In genomic region chr4:517061-517805, GRCh38 we compare ENCODE assay signal across 23 cellular contexts. TPM values are rescaled to one million over a fixed set of nuclear protein-coding genes. Genes with fewer than 3 reads are reported as not detected.
DNase-seq lines count a peak whose midpoint lies in the region; ATAC-seq, FAIRE-seq and TF ChIP-seq lines count a peak whose summit lies in the region.
"Had no signal": no experiment of that assay in that cellular context is flagged by ENCODE, and none has a peak within 500 bp of the region (broad histone marks: within the 10 kb centered on the region; RNA-seq: fewer than 3 reads in every experiment).

No MANE protein-coding gene starts in this region.

- H3K79me2 ChIP-seq in HepG2 (ENCODE audit: insufficient read depth, low read length) = no peaks in the 10 kb centered on the region

- CTCF ChIA-PET in HepG2 (lab: Yijun Ruan, JAX; ENCODE audit: low intra/inter-chr PET ratio, low total read pairs) = no interaction called here

- H3K36me3 Mint-ChIP-seq in T-helper 17 cell (ENCODE audit: low read depth) = peaks cover 12% of the 10 kb centered on the region
- peaks cover 64% of the 10 kb centered on the region for H3K36me3 Mint-ChIP-seq in endothelial cell (ENCODE audit: low read depth, unreplicated experiment)

- H3K27me3 Mint-ChIP-seq in T-helper 17 cell (no peaks in the 10 kb centered on the region), endothelial cell (ENCODE audit: unreplicated experiment) (peaks cover 2% of the 10 kb centered on the region)
- H3K27me3 Mint-ChIP-seq: CD4-positive, CD25-positive, alpha-beta regulatory T cell had no signal

- in situ Hi-C loops in HepG2 (cut with HindIII; ENCODE audit: extremely low pct_ligation_motif_present, low pct_unique_long_range_greater_than_20kb) = no loop called here

- H3K4me1 ChIP-seq in HepG2 (ENCODE audit: insufficient read depth, low read length) (no peaks in the 10 kb centered on the region), right lobe of liver (no peaks in the 10 kb centered on the region), gastroesophageal sphincter (no peaks in the 10 kb centered on the region)
- H3K4me1 ChIP-seq: Caco-2, Peyer's patch, SJSA1 had no signal

- no TSS peak for BruUV-seq in HepG2 (replicated peaks; lab: Mats Ljungman, UMichigan)

- H3K27me3 ChIP-seq in HepG2 (ENCODE audit: control insufficient read depth in 1 of 2, insufficient read depth in 2 of 2, low read length in 2 of 2) (no peaks in the 10 kb centered on the region), right lobe of liver (no peaks in the 10 kb centered on the region), gastroesophageal sphincter (no peaks in the 10 kb centered on the region)
- H3K27me3 ChIP-seq: Peyer's patch, SJSA1 had no signal

- no peak for TF ChIP-seq CTCF in HepG2 (CRISPR knock-in tag; IDR thresholded peaks at IDR 0.05)
- no peak for TF ChIP-seq CTCF in right lobe of liver (IDR thresholded peaks at IDR 0.05)
- TF ChIP-seq CTCF in endothelial cell (IDR thresholded peaks at IDR 0.05; ENCODE audit: unreplicated experiment) = no peak
- TF ChIP-seq CTCF in gastroesophageal sphincter (IDR thresholded peaks at IDR 0.05) = no peak

- H3K4me3 ChIP-seq in HepG2 (replicated peaks in 1 of 3; ENCODE audit: insufficient read depth in 1 of 3, low read depth in 2 of 3, low read length in 3 of 3) (no peak overlapping the region), right lobe of liver (no peak overlapping the region), gastroesophageal sphincter (no peak overlapping the region)
- H3K4me3 ChIP-seq: Peyer's patch, SJSA1 had no signal

- H3K36me3 ChIP-seq in HepG2 (replicated peaks in 1 of 2; ENCODE audit: control insufficient read depth in 1 of 2, insufficient read depth in 2 of 2, low read length in 2 of 2) = peaks cover 19 to 62% of the 10 kb centered on the region in 2 experiments; a peak in 4 of 5 replicates
- H3K36me3 ChIP-seq in right lobe of liver = peaks cover 0 to 41% (median 10%) of the 10 kb centered on the region in 4 donors
- H3K36me3 ChIP-seq in gastroesophageal sphincter = peaks cover 0 to 94% of the 10 kb centered on the region in 2 donors

- 97% methylated on average over 15 of the region's 15 CpGs for WGBS in HepG2 (ENCODE audit: low lambda C conversion rate)
- 89% methylated on average over 11 of the region's 15 CpGs for WGBS in right lobe of liver (ENCODE audit: insufficient coverage, low coverage, low lambda C conversion rate, missing lambda C conversion rate)
- 94 to 95% methylated on average over 10 to 12 of the region's 15 CpGs for whole genome bisulfite sequencing in gastroesophageal sphincter (ENCODE audit: low coverage in 1 of 2), 2 donors

- no peak overlapping the region for H3K27ac ChIP-seq in HepG2 (ENCODE audit: extremely low read length, insufficient read depth, low read length)
- no peak overlapping the region for H3K27ac ChIP-seq in right lobe of liver
- H3K27ac ChIP-seq in gastroesophageal sphincter = no peak overlapping the region
- H3K27ac ChIP-seq: Peyer's patch, SJSA1 had no signal

- H3K9ac ChIP-seq in HepG2 (ENCODE audit: insufficient read depth, low read depth, low read length) = no peak overlapping the region

- FAIRE-seq in HepG2 (lab: Jason Lieb, UNC) = no peak

- H3K4me1 Mint-ChIP-seq in T-helper 17 cell = peaks cover 7% of the 10 kb centered on the region
- peaks cover 3% of the 10 kb centered on the region for H3K4me1 Mint-ChIP-seq in endothelial cell (ENCODE audit: unreplicated experiment)
- H3K4me1 Mint-ChIP-seq: H9 had no signal

- TF ChIP-seq RAD21 in HepG2 (CRISPR knock-in tag; IDR thresholded peaks at IDR 0.05) = no peak

- H3K27ac Mint-ChIP-seq in T-helper 17 cell (no peak overlapping the region), endothelial cell (ENCODE audit: unreplicated experiment) (no peak overlapping the region)
- H3K27ac Mint-ChIP-seq: CD4-positive, CD25-positive, alpha-beta regulatory T cell; HFFc6 had no signal

- no peak for TF ChIP-seq EP300 in HepG2 (IDR thresholded peaks at IDR 0.05; ENCODE audit: low read depth in 2 of 2, low read length in 2 of 2)
- TF ChIP-seq EP300 in HepG2 (CRISPR knock-in tag; IDR thresholded peaks at IDR 0.05; ENCODE audit: borderline replicate concordance) = no peak
- TF ChIP-seq EP300 in gastroesophageal sphincter (IDR thresholded peaks at IDR 0.05) = no peak

- no peaks in the 10 kb centered on the region for H4K20me1 ChIP-seq in HepG2 (ENCODE audit: insufficient read depth, low read length)

- H3K9me3 ChIP-seq in HepG2 (ENCODE audit: low read length) (no peaks in the 10 kb centered on the region), right lobe of liver (no peaks in the 10 kb centered on the region), T-helper 17 cell (ENCODE audit: control insufficient read depth, low read length, poor library complexity, severe bottlenecking) (no peaks in the 10 kb centered on the region), gastroesophageal sphincter (no peaks in the 10 kb centered on the region)
- H3K9me3 ChIP-seq: Caco-2, Peyer's patch, SJSA1 had no signal

- H3K4me2 ChIP-seq in HepG2 (ENCODE audit: low read depth, low read length) = no peak overlapping the region

- H2AFZ ChIP-seq in HepG2 (ENCODE audit: low read length) = no peak overlapping the region

- intact Hi-C loops in HepG2 (cut with micrococcal nuclease; ENCODE audit: unreplicated experiment) = no loop called here
- intact Hi-C loops in right lobe of liver (cut with DNase I) = no loop called here

- TF ChIP-seq POLR2A in HepG2 (IDR thresholded peaks at IDR 0.05; ENCODE audit: insufficient read depth in 1 of 2, low read depth in 2 of 2, low read length in 2 of 2) (no peak), right lobe of liver (IDR thresholded peaks at IDR 0.05) (no peak), gastroesophageal sphincter (IDR thresholded peaks at IDR 0.05) (no peak)

- ATAC-seq in HepG2 (no peak), right lobe of liver (no peak), T-helper 17 cell (no peak), gastroesophageal sphincter (no peak)

- H3K9me3 Mint-ChIP-seq in endothelial cell (ENCODE audit: unreplicated experiment) = no peaks in the 10 kb centered on the region
- H3K9me3 Mint-ChIP-seq: H9, HFFc6 had no signal

- H3K4me3 Mint-ChIP-seq in T-helper 17 cell (peak overlapping the region; percentile 10), endothelial cell (ENCODE audit: unreplicated experiment) (peak overlapping the region; percentile 53)
- H3K4me3 Mint-ChIP-seq: CD4-positive, CD25-positive, alpha-beta regulatory T cell; H9; HFFc6 had no signal

- POLR2A ChIA-PET in HepG2 (lab: Yijun Ruan, JAX) = no interaction called here

- DNase-seq in HepG2 (ENCODE audit: low spot score) (no peak), right lobe of liver (no peak), T-helper 17 cell (no peak), endothelial cell (ENCODE audit: low spot score) (no peak), NCI-H2107 treated with DMSO at 0.1 percent for 48 hours (lab: John Stamatoyannopoulos, UW; ENCODE audit: unreplicated experiment) (no peak)
- DNase-seq in activated effector memory CD4-positive, alpha-beta T cell treated with anti-CD3 and anti-CD28 coated beads, Interleukin-2, amount 50 U/mL, for 16 hours = no peak
- DNase-seq: Caco-2; CD4-positive, CD25-positive, alpha-beta regulatory T cell; DMS 273 treated with DMSO at 0.1 percent for 48 hours; DMS79 treated with DMSO at 0.1 percent for 48 hours; H9; HFFc6; KG1; NCI-H1105; NCI-H2029 treated with DMSO at 0.1 percent for 48 hours; NCI-H2171; NCI-H345; NCI-H524 treated with DMSO at 0.1 percent for 48 hours; NCI-H82; Peyer's patch had no signal

RNA-seq across cellular contexts. Expression of gene PIGG, which starts 18.2 kb away (rescaled TPM):
- total RNA-seq in HepG2 (2016; rRNA removed; fragmentation: Illumina TruSeq; extraction: Trizol) (15.2 and 34.4 TPM in 2 replicates), right lobe of liver (10 to 100 TPM; 16.4 to 23.1 (median 19.9) TPM), T-helper 17 cell (10 to 100 TPM; 68.1 to 69.8 TPM), endothelial cell (ENCODE audit: unreplicated experiment) (74.0 TPM), gastroesophageal sphincter (10 to 100 TPM; 19.6 to 77.0 (median 42.9) TPM)
- 7.6 and 8.9 TPM in 2 replicates for total RNA-seq in HepG2 (2016; cell fraction: cytosol; rRNA removed; fragmentation: Illumina TruSeq; extraction: Trizol; ENCODE audit: low read depth)
- 13.6 and 34.0 TPM in 2 replicates for total RNA-seq in HepG2 (2016; cell fraction: insoluble cytoplasmic fraction; rRNA removed; fragmentation: Illumina TruSeq; extraction: Trizol)
- 11.8 and 14.1 TPM in 2 replicates for total RNA-seq in HepG2 (2016; cell fraction: membrane; rRNA removed; fragmentation: Illumina TruSeq; extraction: Trizol)
- total RNA-seq in HepG2 (2016; cell fraction: nucleus; rRNA removed; fragmentation: Illumina TruSeq; extraction: Trizol) = 49.2 and 56.6 TPM in 2 replicates
- 48.9 and 49.7 TPM in 2 replicates for polyA plus RNA-seq in HepG2 (2011; rRNA removed)
- polyA plus RNA-seq in HepG2 (2011; cell fraction: cytosol; rRNA removed) = 22.7 and 24.8 TPM in 2 replicates
- 174 and 175 TPM in 2 replicates for polyA plus RNA-seq in HepG2 (2011; cell fraction: nucleus; rRNA removed)
- 26.4 and 37.4 TPM in 2 replicates for polyA plus RNA-seq in HepG2 (2012)
- polyA plus RNA-seq in HepG2 (2016; cell fraction: cytosol; fragmentation: Illumina TruSeq; extraction: Trizol; ENCODE audit: low read depth) = 3.8 and 4.2 TPM in 2 replicates
- 10.8 and 13.5 TPM in 2 replicates for polyA plus RNA-seq in HepG2 (2016; cell fraction: insoluble cytoplasmic fraction; fragmentation: Illumina TruSeq; extraction: Trizol; ENCODE audit: low read depth)
- 7.6 and 7.7 TPM in 2 replicates for polyA plus RNA-seq in HepG2 (2016; cell fraction: membrane; fragmentation: Illumina TruSeq; extraction: Trizol; ENCODE audit: low read depth)
- polyA plus RNA-seq in HepG2 (2016; cell fraction: nucleus; fragmentation: Illumina TruSeq; extraction: Trizol; ENCODE audit: insufficient read depth, low read depth) = 84.5 and 84.7 TPM in 2 replicates
- polyA minus RNA-seq in HepG2 (2011; rRNA and poly(A)+ RNA removed; ENCODE audit: low replicate concordance) = 58.1 and 71.6 TPM in 2 replicates
- polyA minus RNA-seq in HepG2 (2011; cell fraction: cytosol; rRNA and poly(A)+ RNA removed) = 14.6 and 15.7 TPM in 2 replicates
- polyA minus RNA-seq in HepG2 (2011; cell fraction: nucleus; rRNA and poly(A)+ RNA removed) = 111 and 114 TPM in 2 replicates

RNA-seq across cellular contexts. Expression of gene ZNF721, which starts 18.3 kb away (rescaled TPM):
- total RNA-seq in HepG2 (2016; rRNA removed; fragmentation: Illumina TruSeq; extraction: Trizol) (22.1 and 30.8 TPM in 2 replicates), right lobe of liver (10 to 100 TPM in 3 of 6 experiments, 1 to 10 TPM in 3; 7.1 to 12.7 (median 10.0) TPM), T-helper 17 cell (10 to 100 TPM; 26.3 to 38.9 TPM), endothelial cell (ENCODE audit: unreplicated experiment) (32.5 TPM), gastroesophageal sphincter (10 to 100 TPM; 10.2 to 25.2 (median 21.3) TPM)
- 5.8 and 6.7 TPM in 2 replicates for total RNA-seq in HepG2 (2016; cell fraction: cytosol; rRNA removed; fragmentation: Illumina TruSeq; extraction: Trizol; ENCODE audit: low read depth)
- 19.8 and 25.5 TPM in 2 replicates for total RNA-seq in HepG2 (2016; cell fraction: insoluble cytoplasmic fraction; rRNA removed; fragmentation: Illumina TruSeq; extraction: Trizol)
- 9.7 and 10.0 TPM in 2 replicates for total RNA-seq in HepG2 (2016; cell fraction: membrane; rRNA removed; fragmentation: Illumina TruSeq; extraction: Trizol)
- 52.2 and 56.6 TPM in 2 replicates for total RNA-seq in HepG2 (2016; cell fraction: nucleus; rRNA removed; fragmentation: Illumina TruSeq; extraction: Trizol)
- 7.3 and 8.5 TPM in 2 replicates for polyA plus RNA-seq in HepG2 (2011; rRNA removed)
- polyA plus RNA-seq in HepG2 (2011; cell fraction: cytosol; rRNA removed) = 4.1 and 5.4 TPM in 2 replicates
- polyA plus RNA-seq in HepG2 (2011; cell fraction: nucleus; rRNA removed) = 9.3 and 11.0 TPM in 2 replicates
- 15.8 and 19.1 TPM in 2 replicates for polyA plus RNA-seq in HepG2 (2012)
- polyA plus RNA-seq in HepG2 (2016; cell fraction: cytosol; fragmentation: Illumina TruSeq; extraction: Trizol; ENCODE audit: low read depth) = 3.4 and 4.8 TPM in 2 replicates
- 17.6 and 19.7 TPM in 2 replicates for polyA plus RNA-seq in HepG2 (2016; cell fraction: insoluble cytoplasmic fraction; fragmentation: Illumina TruSeq; extraction: Trizol; ENCODE audit: low read depth)
- 3.4 and 3.9 TPM in 2 replicates for polyA plus RNA-seq in HepG2 (2016; cell fraction: membrane; fragmentation: Illumina TruSeq; extraction: Trizol; ENCODE audit: low read depth)
- 46.6 and 52.5 TPM in 2 replicates for polyA plus RNA-seq in HepG2 (2016; cell fraction: nucleus; fragmentation: Illumina TruSeq; extraction: Trizol; ENCODE audit: insufficient read depth, low read depth)
- 9.2 and 12.5 TPM in 2 replicates for polyA minus RNA-seq in HepG2 (2011; rRNA and poly(A)+ RNA removed; ENCODE audit: low replicate concordance)
- 8.0 and 10.3 TPM in 2 replicates for polyA minus RNA-seq in HepG2 (2011; cell fraction: cytosol; rRNA and poly(A)+ RNA removed)
- polyA minus RNA-seq in HepG2 (2011; cell fraction: nucleus; rRNA and poly(A)+ RNA removed) = 63.2 and 68.8 TPM in 2 replicates

RNA-seq across cellular contexts. Expression of gene TMEM271, which starts 58.9 kb away (rescaled TPM):
- total RNA-seq in HepG2 (2016; rRNA removed; fragmentation: Illumina TruSeq; extraction: Trizol) (not detected in 2 replicates), right lobe of liver (not detected), T-helper 17 cell (not detected), endothelial cell (ENCODE audit: unreplicated experiment) (not detected), gastroesophageal sphincter (under 1 TPM in 1 of 4 donors, not detected in 3; 0.35 TPM)
- total RNA-seq in HepG2 (2016; cell fraction: cytosol; rRNA removed; fragmentation: Illumina TruSeq; extraction: Trizol; ENCODE audit: low read depth) = not detected in 2 replicates
- total RNA-seq in HepG2 (2016; cell fraction: insoluble cytoplasmic fraction; rRNA removed; fragmentation: Illumina TruSeq; extraction: Trizol) = not detected in 2 replicates
- total RNA-seq in HepG2 (2016; cell fraction: membrane; rRNA removed; fragmentation: Illumina TruSeq; extraction: Trizol) = not detected in 2 replicates
- not detected in 2 replicates for total RNA-seq in HepG2 (2016; cell fraction: nucleus; rRNA removed; fragmentation: Illumina TruSeq; extraction: Trizol)
- not detected in 2 replicates for polyA plus RNA-seq in HepG2 (2011; rRNA removed)
- 0.04 TPM in 1 of 2 replicates, not detected in the other for polyA plus RNA-seq in HepG2 (2011; cell fraction: cytosol; rRNA removed)
- polyA plus RNA-seq in HepG2 (2011; cell fraction: nucleus; rRNA removed) = not detected in 2 replicates
- polyA plus RNA-seq in HepG2 (2012) = 0.05 TPM in 1 of 2 replicates, not detected in the other
- polyA plus RNA-seq in HepG2 (2016; cell fraction: cytosol; fragmentation: Illumina TruSeq; extraction: Trizol; ENCODE audit: low read depth) = not detected in 2 replicates
- not detected in 2 replicates for polyA plus RNA-seq in HepG2 (2016; cell fraction: insoluble cytoplasmic fraction; fragmentation: Illumina TruSeq; extraction: Trizol; ENCODE audit: low read depth)
- polyA plus RNA-seq in HepG2 (2016; cell fraction: membrane; fragmentation: Illumina TruSeq; extraction: Trizol; ENCODE audit: low read depth) = not detected in 2 replicates
- not detected in 2 replicates for polyA plus RNA-seq in HepG2 (2016; cell fraction: nucleus; fragmentation: Illumina TruSeq; extraction: Trizol; ENCODE audit: insufficient read depth, low read depth)
- polyA minus RNA-seq in HepG2 (2011; rRNA and poly(A)+ RNA removed; ENCODE audit: low replicate concordance) = not detected in 2 replicates
- polyA minus RNA-seq in HepG2 (2011; cell fraction: cytosol; rRNA and poly(A)+ RNA removed) = not detected in 2 replicates
- not detected in 2 replicates for polyA minus RNA-seq in HepG2 (2011; cell fraction: nucleus; rRNA and poly(A)+ RNA removed)
- total RNA-seq: Caco-2; CD4-positive, CD25-positive, alpha-beta regulatory T cell; HFFc6; Peyer's patch; SJSA1 had no signal
- polyA plus RNA-seq: BJ; CD4-positive, CD25-positive, alpha-beta regulatory T cell had no signal
